ENCODE assay signal across 11 cellular contexts in genomic region chr2:12270876-12271588, GRCh38.
DNase-seq lines count a peak whose midpoint lies in the region; ATAC-seq, FAIRE-seq and TF ChIP-seq lines count a peak whose summit lies in the region.
"Had no signal": no experiment of that assay in that cellular context is flagged by ENCODE, and none has a peak within 500 bp of the region (broad histone marks: within the 10 kb centered on the region; RNA-seq: fewer than 3 reads in every experiment).

No MANE protein-coding gene starts in this region.

- no peaks in the 10 kb centered on the region for H3K36me3 Mint-ChIP-seq in Calu3 (ENCODE audit: insufficient read depth, unreplicated experiment)

- H3K27ac ChIP-seq in GM12878 (ENCODE audit: control insufficient read depth, insufficient read depth): no peak overlapping the region

- peak overlapping the region; percentile 37 for H2AFZ ChIP-seq in GM12878 (ENCODE audit: control insufficient read depth, low read depth, low read length)

- SMC1A ChIA-PET in GM12878 (lab: Charles Lee; ENCODE audit: uncharacterized antibody, unreplicated experiment): interaction anchor here (0.6 to 5.2 kb wide), 23 partner anchors 11 to 736 kb away, joined by 3 to 35 read pairs (median 3); no protein-coding TSS in a partner anchor

- DNase-seq in GM12892 (ENCODE audit: insufficient read length) (no peak), GM12878 (ENCODE audit: low read depth, low spot score) (no peak), HAP-1 (ENCODE audit: low spot score in 2 of 2) (no peak), Calu3 (no peak)
- DNase-seq: DMS53, NCI-H345 had no signal

- H3K9me3 ChIP-seq in GM12878 (replicated peaks; ENCODE audit: control insufficient read depth, insufficient read depth, low read length) (no peaks in the 10 kb centered on the region), HAP-1 (no peaks in the 10 kb centered on the region)

- peak; percentile 73 for FAIRE-seq in GM12892 (lab: Jason Lieb, UNC)
- no peak for FAIRE-seq in GM12878 (lab: Jason Lieb, UNC)
- FAIRE-seq: endothelial cell of umbilical vein had no signal

- CTCF ChIA-PET in GM12878 (lab: Yijun Ruan, JAX) (interaction anchor here (0.8 to 1.5 kb wide), 8 partner anchors 9 to 456 kb away, joined by 3 to 4 read pairs (median 3); no protein-coding TSS in a partner anchor), Calu3 (lab: Charles Lee) (no interaction called here)

- H3K4me3 Mint-ChIP-seq in Calu3 (ENCODE audit: low read depth, unreplicated experiment): no peak overlapping the region

- H3K4me3 ChIP-seq in GM12878: no peak overlapping the region
- H3K4me3 ChIP-seq in HAP-1: no peak overlapping the region

- in situ Hi-C loops in GM12878 (cut with MboI) (no loop called here), HAP-1 (cut with MboI; ENCODE audit: low sequenced_read_pairs) (no loop called here)

- no peaks in the 10 kb centered on the region for H3K27me3 ChIP-seq in GM12878 (replicated peaks in 1 of 2; ENCODE audit: control insufficient read depth in 2 of 2, insufficient read depth in 2 of 2, low read length in 1 of 2)
- no peaks in the 10 kb centered on the region for H3K27me3 ChIP-seq in HAP-1 (ENCODE audit: low read depth)

- H3K36me3 ChIP-seq in GM12878 (ENCODE audit: control insufficient read depth in 2 of 2, insufficient read depth in 2 of 2, low read length in 1 of 2): no peaks in the 10 kb centered on the region
- no peaks in the 10 kb centered on the region for H3K36me3 ChIP-seq in HAP-1 (replicated peaks)

- no peaks in the 10 kb centered on the region for H3K4me1 Mint-ChIP-seq in Calu3 (ENCODE audit: low read depth, unreplicated experiment)

- BruUV-seq in GM12878 (replicated peaks; lab: Mats Ljungman, UMichigan): no TSS peak
- BruUV-seq in Calu3 (replicated peaks; lab: Mats Ljungman, UMichigan): no TSS peak

- RAD21 ChIA-PET in GM12878 (lab: Charles Lee; ENCODE audit: unreplicated experiment): interaction anchor here (0.6 to 1.4 kb wide), 10 partner anchors 12 to 445 kb away, joined by 3 to 5 read pairs (median 3); partner anchors contain the start of gene TRIB2

- TF ChIP-seq POLR2A in GM12892 (IDR thresholded peaks at IDR 0.05; ENCODE audit: low read depth, low read length): no peak
- TF ChIP-seq POLR2A in GM12878 (IDR thresholded peaks at IDR 0.05; ENCODE audit: low read depth, low read length): no peak

- TF ChIP-seq EP300 in GM12878 (IDR thresholded peaks at IDR 0.05; ENCODE audit: borderline replicate concordance in 1 of 2, control insufficient read depth in 1 of 2, low read depth in 2 of 2, low read length in 2 of 2): no peak; a peak in 1 of 4 replicates

- H3K4me1 ChIP-seq in GM12878 (ENCODE audit: control insufficient read depth, insufficient read depth, low read length): peaks cover 9% of the 10 kb centered on the region
- H3K4me1 ChIP-seq in HAP-1: no peaks in the 10 kb centered on the region

- TF ChIP-seq CTCF in GM12878 (IDR thresholded peaks at IDR 0.05 in 2 of 3, conservative IDR thresholded peaks at IDR 0.05 in 1 of 3; ENCODE audit: control insufficient read depth in 2 of 3, extremely low read depth in 1 of 3, insufficient read depth in 1 of 3, low read depth in 3 of 3, low read length in 3 of 3) (no peak), Calu3 (IDR thresholded peaks at IDR 0.05; ENCODE audit: unreplicated experiment) (no peak)

- peak overlapping the region; percentile 33 for H3K4me2 ChIP-seq in GM12878 (ENCODE audit: control insufficient read depth, insufficient read depth)

- POLR2A ChIA-PET in GM12878 (lab: Charles Lee): interaction anchor here (1.0 kb wide), 1 partner anchor 226 kb away, joined by 3 read pairs; no protein-coding TSS in a partner anchor

- no peak overlapping the region for H3K9ac ChIP-seq in GM12878 (ENCODE audit: control insufficient read depth, insufficient read depth, low read length)

- WGBS in GM12878 (ENCODE audit: insufficient coverage, insufficient replicate concordance, low lambda C conversion rate, missing lambda C conversion rate): 14% methylated on average over 4 of the region's 4 CpGs

- ATAC-seq in GM21381 (IDR thresholded peaks at IDR 0.05; ENCODE audit: unreplicated experiment) (peak; percentile 66), HG03378 (IDR thresholded peaks at IDR 0.05; ENCODE audit: unreplicated experiment) (peak; percentile 70), GM12878 (peak; percentile 90), GM18907 (IDR thresholded peaks at IDR 0.05; ENCODE audit: unreplicated experiment) (no peak), HG03097 (IDR thresholded peaks at IDR 0.05; ENCODE audit: low FRiP score, unreplicated experiment) (no peak)

- no peaks in the 10 kb centered on the region for H3K27me3 Mint-ChIP-seq in Calu3 (ENCODE audit: unreplicated experiment)

- H3K9me3 Mint-ChIP-seq in Calu3 (ENCODE audit: low read depth, unreplicated experiment): no peaks in the 10 kb centered on the region

- intact Hi-C loops in GM12878 (cut with micrococcal nuclease; ENCODE audit: unreplicated experiment) (loop anchor here (5.0 kb wide), 1 partner anchor 444 kb away; no protein-coding TSS in a partner anchor), Calu3 (cut with micrococcal nuclease; ENCODE audit: unreplicated experiment) (no loop called here)

- H4K20me1 ChIP-seq in GM12878 (ENCODE audit: control insufficient read depth, insufficient read depth): no peaks in the 10 kb centered on the region

- no peak overlapping the region for H3K27ac Mint-ChIP-seq in Calu3 (ENCODE audit: unreplicated experiment)

- H3K79me2 ChIP-seq in GM12878 (ENCODE audit: control insufficient read depth, insufficient read depth, low read length): no peaks in the 10 kb centered on the region

- TF ChIP-seq RAD21 in GM12878 (IDR thresholded peaks at IDR 0.05; ENCODE audit: insufficient read depth, low read depth, low read length): no peak

TF ChIP-seq in GM12878, 131 proteins besides CTCF, POLR2A, EP300 and RAD21 (continues in another document):
- TF ChIP-seq STAT1 (conservative IDR thresholded peaks at IDR 0.05): no peak
- no peak for TF ChIP-seq FOXK2 (IDR thresholded peaks at IDR 0.05)
- TF ChIP-seq NFIC (IDR thresholded peaks at IDR 0.05; ENCODE audit: low read depth, low read length): 0 out of 2 replicates have a peak, but pooled peaks have one; percentile 16
- no peak for TF ChIP-seq ZNF207 (IDR thresholded peaks at IDR 0.05; ENCODE audit: borderline replicate concordance)
- TF ChIP-seq ZNF24 (IDR thresholded peaks at IDR 0.05): no peak
- no peak for TF ChIP-seq NRF1 (conservative IDR thresholded peaks at IDR 0.05; ENCODE audit: low read depth, low read length)
- no peak for TF ChIP-seq BRCA1 (IDR thresholded peaks at IDR 0.05; ENCODE audit: low read depth, low read length)
- TF ChIP-seq BACH1 (IDR thresholded peaks at IDR 0.05; ENCODE audit: borderline replicate concordance): no peak
- no peak for TF ChIP-seq IRF5 (IDR thresholded peaks at IDR 0.05; ENCODE audit: borderline replicate concordance)
- TF ChIP-seq TCF7 (IDR thresholded peaks at IDR 0.05; ENCODE audit: borderline replicate concordance): no peak
- TF ChIP-seq, protein P1, sequence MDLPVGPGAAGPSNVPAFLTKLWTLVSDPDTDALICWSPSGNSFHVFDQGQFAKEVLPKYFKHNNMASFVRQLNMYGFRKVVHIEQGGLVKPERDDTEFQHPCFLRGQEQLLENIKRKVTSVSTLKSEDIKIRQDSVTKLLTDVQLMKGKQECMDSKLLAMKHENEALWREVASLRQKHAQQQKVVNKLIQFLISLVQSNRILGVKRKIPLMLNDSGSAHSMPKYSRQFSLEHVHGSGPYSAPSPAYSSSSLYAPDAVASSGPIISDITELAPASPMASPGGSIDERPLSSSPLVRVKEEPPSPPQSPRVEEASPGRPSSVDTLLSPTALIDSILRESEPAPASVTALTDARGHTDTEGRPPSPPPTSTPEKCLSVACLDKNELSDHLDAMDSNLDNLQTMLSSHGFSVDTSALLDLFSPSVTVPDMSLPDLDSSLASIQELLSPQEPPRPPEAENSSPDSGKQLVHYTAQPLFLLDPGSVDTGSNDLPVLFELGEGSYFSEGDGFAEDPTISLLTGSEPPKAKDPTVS (IDR thresholded peaks at IDR 0.05; ENCODE audit: low read depth, low read length): no peak
- TF ChIP-seq FOS (IDR thresholded peaks at IDR 0.05; ENCODE audit: borderline replicate concordance, extremely low read depth, insufficient read length): no peak
- TF ChIP-seq ASH2L (IDR thresholded peaks at IDR 0.05; ENCODE audit: borderline replicate concordance, low read depth): no peak
- no peak for TF ChIP-seq BCLAF1 (IDR thresholded peaks at IDR 0.05)
- TF ChIP-seq PAX5 (IDR thresholded peaks at IDR 0.05; ENCODE audit: borderline replicate concordance, low read depth, low read length): peak; percentile 56; the same call in 1 of the 2 replicates

Comparison
In these comparisons a context has a peak if more than half of its experiments do, and no peak if none do; other contexts are left out.
1. ATAC-seq: peak in GM21381 (single experiment), HG03378 (single experiment) and GM12878 (single experiment); none in GM18907 (single experiment) and HG03097 (single experiment).